Comparison of ENCODE assay signal across 8 cellular contexts in the genomic region with DNA sequence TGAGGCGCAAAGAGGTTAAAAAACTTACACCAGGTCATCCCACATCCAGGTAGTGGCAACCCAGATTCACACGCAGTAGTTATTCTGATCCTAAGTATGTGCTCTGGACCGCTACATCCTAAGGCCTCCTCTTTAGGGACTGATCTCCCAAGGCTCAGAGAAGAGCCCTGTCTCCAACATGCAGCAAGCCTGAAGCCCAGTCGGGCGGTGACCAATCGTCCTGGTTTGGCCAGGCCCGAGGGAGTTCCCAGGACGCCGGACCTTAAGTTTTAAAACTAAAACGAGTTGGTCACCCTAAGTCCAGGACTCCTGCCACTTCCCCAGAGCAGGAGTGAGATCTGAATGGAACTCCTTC. TPM values are rescaled to one million over a fixed set of nuclear protein-coding genes. Genes with fewer than 3 reads are reported as not detected.
A peak's percentile ranks its signal among the peaks of the same experiment; 100 is the strongest.
DNase-seq lines count a peak whose midpoint lies in the region; ATAC-seq and TF ChIP-seq lines count a peak whose summit lies in the region.

No MANE protein-coding gene starts in this region.

- H4K91ac ChIP-seq in IMR-90 (ENCODE audit: insufficient read depth, low read depth, low read length): peak overlapping the region; percentile 77

- ATAC-seq in CD4-positive, CD25-positive, alpha-beta regulatory T cell (ENCODE audit: low read depth in 2 of 2): no peak
- ATAC-seq in GM21367 (IDR thresholded peaks at IDR 0.05; ENCODE audit: unreplicated experiment) (peak; percentile 4), IMR-90 (ENCODE audit: low read depth) (peak; percentile 41)
- peak; percentile 1 to 7 for ATAC-seq in naive thymus-derived CD8-positive, alpha-beta T cell

- H3K4me3 ChIP-seq in CD4-positive, CD25-positive, alpha-beta regulatory T cell (ENCODE audit: low read depth, low read length): peak overlapping the region; percentile 91
- H3K4me3 ChIP-seq in IMR-90 (ENCODE audit: insufficient read depth, low read depth, low read length): peak overlapping the region; percentile 89
- peak overlapping the region; percentile 75 for H3K4me3 ChIP-seq in coronary artery

- CTCF ChIA-PET in IMR-90 (lab: Yijun Ruan, JAX): no interaction called here

- H2AK9ac ChIP-seq in IMR-90 (replicated peaks; ENCODE audit: low read depth, low read length, poor library complexity): peak overlapping the region; percentile 77

- peak overlapping the region; percentile 17 for H2BK5ac ChIP-seq in IMR-90 (ENCODE audit: low read depth, low read length, poor library complexity, severe bottlenecking)

- DNase-seq in CD4-positive, CD25-positive, alpha-beta regulatory T cell: no peak
- no peak for DNase-seq in IMR-90
- no peak for DNase-seq in coronary artery (ENCODE audit: low spot score)
- DNase-seq in naive thymus-derived CD8-positive, alpha-beta T cell: peak in 1 of 10 donors; percentile 6
- no peak for DNase-seq in ecto neural progenitor cell (ENCODE audit: low spot score)
- DNase-seq in NCI-H1105 (lab: John Stamatoyannopoulos, UW): no peak
- no peak for DNase-seq in DMS114 treated with DMSO at 0.1 percent for 48 hours (lab: John Stamatoyannopoulos, UW; ENCODE audit: unreplicated experiment)

- peak overlapping the region; percentile 93 for H3K4me2 ChIP-seq in IMR-90 (ENCODE audit: low read depth, low read length)

- H3K56ac ChIP-seq in IMR-90 (ENCODE audit: extremely low read depth, insufficient read depth, low read length): peak overlapping the region; percentile 38

- peak overlapping the region; percentile 43 for H3K14ac ChIP-seq in IMR-90 (replicated peaks; ENCODE audit: low read depth, low read length)

- peaks cover 15% of the 10 kb centered on the region; the same call in 1 of the 2 replicates for H4K20me1 ChIP-seq in IMR-90 (ENCODE audit: insufficient read depth, low read length)

- peak overlapping the region; percentile 55; the same call in 1 of the 2 replicates for H3K4ac ChIP-seq in IMR-90 (ENCODE audit: low read depth, low read length)

- intact Hi-C loops in IMR-90 (cut with micrococcal nuclease): no loop called here

- no peak overlapping the region; the same call in 1 of the 2 replicates for H4K5ac ChIP-seq in IMR-90 (ENCODE audit: low read depth, low read length)

- no peaks in the 10 kb centered on the region for H3K9me3 Mint-ChIP-seq in CD4-positive, CD25-positive, alpha-beta regulatory T cell
- no peaks in the 10 kb centered on the region for H3K9me3 Mint-ChIP-seq in naive thymus-derived CD8-positive, alpha-beta T cell

- in situ Hi-C loops in IMR-90 (cut with MboI; ENCODE audit: low sequenced_read_pairs): no loop called here

- 0% methylated on average over 2 of the region's 10 CpGs; no CpG with 5 or more reads in 1 of the 2 experiments for WGBS in IMR-90 (ENCODE audit: extremely low coverage in 2 of 2, insufficient read length in 1 of 2), 2 experiments

- peak overlapping the region; percentile 52 to 59; a peak in 3 of 4 replicates for H4K8ac ChIP-seq in IMR-90 (ENCODE audit: low read depth in 2 of 2, low read length in 2 of 2)

- no peaks in the 10 kb centered on the region for H3K27me3 Mint-ChIP-seq in CD4-positive, CD25-positive, alpha-beta regulatory T cell
- H3K27me3 Mint-ChIP-seq in naive thymus-derived CD8-positive, alpha-beta T cell: no peaks in the 10 kb centered on the region

- no peak for TF ChIP-seq POLR2A in IMR-90 (IDR thresholded peaks at IDR 0.05; ENCODE audit: low read depth, low read length)

- H3K4me1 Mint-ChIP-seq in CD4-positive, CD25-positive, alpha-beta regulatory T cell: peaks cover 24 to 75% (median 36%) of the 10 kb centered on the region in 4 donors
- H3K4me1 Mint-ChIP-seq in naive thymus-derived CD8-positive, alpha-beta T cell: peaks cover 29 to 73% (median 60%) of the 10 kb centered on the region in 4 donors

- POLR2A ChIA-PET in IMR-90 (lab: Charles Lee; ENCODE audit: unreplicated experiment): no interaction called here
- POLR2A ChIA-PET in naive thymus-derived CD8-positive, alpha-beta T cell (lab: Charles Lee): interaction anchor here (0.6 to 1.8 kb wide), 6 partner anchors 16 to 1932 kb away, joined by 3 to 11 read pairs (median 6); a partner anchor contains a TSS

- TF ChIP-seq RAD21 in IMR-90 (IDR thresholded peaks at IDR 0.05; ENCODE audit: low read length): no peak

- 0 out of 2 replicates have a peak overlapping the region, but pooled peaks have one; percentile 23 for H2AK5ac ChIP-seq in IMR-90 (ENCODE audit: low read depth, low read length)

- H2BK15ac ChIP-seq in IMR-90 (ENCODE audit: low read depth, low read length): no peak overlapping the region

- H3K27ac Mint-ChIP-seq in CD4-positive, CD25-positive, alpha-beta regulatory T cell: peak overlapping the region; percentile 66 to 96 (median 91)
- peak overlapping the region; percentile 80 to 97 (median 94) for H3K27ac Mint-ChIP-seq in naive thymus-derived CD8-positive, alpha-beta T cell

- peaks cover 17% of the 10 kb centered on the region; the same call in 1 of the 2 replicates for H3K9me1 ChIP-seq in IMR-90 (ENCODE audit: insufficient read depth, low read length)

- H2AFZ ChIP-seq in IMR-90 (replicated peaks; ENCODE audit: low read length, poor library complexity): peak overlapping the region; percentile 99

- H2BK120ac ChIP-seq in IMR-90 (ENCODE audit: low read depth, low read length): no peak overlapping the region

- no peaks in the 10 kb centered on the region for H3K9me3 ChIP-seq in CD4-positive, CD25-positive, alpha-beta regulatory T cell (ENCODE audit: control insufficient read depth in 2 of 2, low read length in 2 of 2)
- H3K9me3 ChIP-seq in IMR-90 (ENCODE audit: control insufficient read depth, insufficient read depth, low read length): no peaks in the 10 kb centered on the region

- no peaks in the 10 kb centered on the region for H3K27me3 ChIP-seq in CD4-positive, CD25-positive, alpha-beta regulatory T cell (ENCODE audit: control insufficient read depth, insufficient read depth, low read length)
- H3K27me3 ChIP-seq in IMR-90 (ENCODE audit: control insufficient read depth, insufficient read depth, low read length): no peaks in the 10 kb centered on the region

- peaks cover 27% of the 10 kb centered on the region for H3K4me1 ChIP-seq in CD4-positive, CD25-positive, alpha-beta regulatory T cell (ENCODE audit: control insufficient read depth, insufficient read depth, low read length, poor library complexity, severe bottlenecking)
- H3K4me1 ChIP-seq in IMR-90 (ENCODE audit: control insufficient read depth, insufficient read depth, low read length): peaks cover 6% of the 10 kb centered on the region

- H3K36me3 Mint-ChIP-seq in CD4-positive, CD25-positive, alpha-beta regulatory T cell: peaks cover 16% of the 10 kb centered on the region
- H3K36me3 Mint-ChIP-seq in naive thymus-derived CD8-positive, alpha-beta T cell: peaks cover 0 to 30% (median 7%) of the 10 kb centered on the region in 3 donors

- dilution Hi-C loops in IMR-90 (cut with HindIII; ENCODE audit: low sequenced_read_pairs, unreplicated experiment): no loop called here

- H3K27ac ChIP-seq in CD4-positive, CD25-positive, alpha-beta regulatory T cell (ENCODE audit: insufficient read depth, low read length, poor library complexity, severe bottlenecking): peak overlapping the region; percentile 73
- H3K27ac ChIP-seq in IMR-90 (ENCODE audit: insufficient read depth, low read length) (peak overlapping the region; percentile 54), coronary artery (peak overlapping the region; percentile 58 to 66)

- H3K36me3 ChIP-seq in CD4-positive, CD25-positive, alpha-beta regulatory T cell (ENCODE audit: control insufficient read depth, insufficient read depth, low read length): peaks cover 21% of the 10 kb centered on the region
- peaks cover 4% of the 10 kb centered on the region; the same call in 1 of the 2 replicates for H3K36me3 ChIP-seq in IMR-90 (ENCODE audit: control insufficient read depth, insufficient read depth, low read length)

- BruUV-seq in IMR-90 (replicated peaks; lab: Mats Ljungman, UMichigan): no TSS peak

- no peak overlapping the region for H3K18ac ChIP-seq in IMR-90 (ENCODE audit: low read depth, low read length)

- H3K9ac ChIP-seq in IMR-90 (ENCODE audit: low read depth, low read length): peak overlapping the region; percentile 80

- peaks cover 57 to 79% of the 10 kb centered on the region in 2 experiments for H3K79me1 ChIP-seq in IMR-90 (ENCODE audit: low read depth in 1 of 2, low read length in 2 of 2)

- peak overlapping the region; percentile 74 for H3K23ac ChIP-seq in IMR-90 (ENCODE audit: low read depth, low read length)

- H3K4me3 Mint-ChIP-seq in CD4-positive, CD25-positive, alpha-beta regulatory T cell: peak overlapping the region; percentile 95 to 98 (median 96)
- H3K4me3 Mint-ChIP-seq in naive thymus-derived CD8-positive, alpha-beta T cell: peak overlapping the region; percentile 94 to 99 (median 97)

- TF ChIP-seq CTCF in IMR-90 (conservative IDR thresholded peaks at IDR 0.05; ENCODE audit: low read depth, low read length) (no peak), coronary artery (IDR thresholded peaks at IDR 0.05) (no peak)

- H2BK20ac ChIP-seq in IMR-90 (ENCODE audit: low read depth, low read length): no peak overlapping the region

RNA-seq across cellular contexts. Expression of a gene that starts 0.4 kb away (rescaled TPM):
- total RNA-seq in CD4-positive, CD25-positive, alpha-beta regulatory T cell: 14.3 TPM
- polyA plus RNA-seq in CD4-positive, CD25-positive, alpha-beta regulatory T cell: 10 to 100 TPM; 22.0 to 25.8 (median 23.1) TPM
- total RNA-seq in IMR-90 (2012; rRNA removed): 5.4 and 13.9 TPM in 2 replicates
- polyA plus RNA-seq in IMR-90 (2012; rRNA removed): 7.2 and 8.2 TPM in 2 replicates
- 1.4 and 3.6 TPM in 2 replicates for polyA plus RNA-seq in IMR-90 (2012; cell fraction: cytosol; rRNA removed)
- 0.60 and 3.7 TPM in 2 replicates for polyA plus RNA-seq in IMR-90 (2012; cell fraction: nucleus; rRNA removed; ENCODE audit: low replicate concordance)
- 10 to 100 TPM; 35.7 to 36.6 TPM for total RNA-seq in naive thymus-derived CD8-positive, alpha-beta T cell
- 10 to 100 TPM; 32.2 to 65.8 (median 35.6) TPM for polyA plus RNA-seq in naive thymus-derived CD8-positive, alpha-beta T cell

RNA-seq across cellular contexts. Expression of a gene that starts 0.5 kb away (rescaled TPM):
- 14.7 TPM for total RNA-seq in CD4-positive, CD25-positive, alpha-beta regulatory T cell
- 1 to 10 TPM; 3.8 to 4.7 (median 4.0) TPM for polyA plus RNA-seq in CD4-positive, CD25-positive, alpha-beta regulatory T cell
- total RNA-seq in IMR-90 (2012; rRNA removed): 4.2 and 4.8 TPM in 2 replicates
- 3.2 TPM in 2 replicates for polyA plus RNA-seq in IMR-90 (2012; rRNA removed)
- polyA plus RNA-seq in IMR-90 (2012; cell fraction: cytosol; rRNA removed): 0.92 and 1.1 TPM in 2 replicates
- polyA plus RNA-seq in IMR-90 (2012; cell fraction: nucleus; rRNA removed; ENCODE audit: low replicate concordance): 4.7 and 6.9 TPM in 2 replicates
- 10 to 100 TPM; 12.0 to 13.1 TPM for total RNA-seq in naive thymus-derived CD8-positive, alpha-beta T cell
- 1 to 10 TPM; 3.2 to 4.5 (median 3.9) TPM for polyA plus RNA-seq in naive thymus-derived CD8-positive, alpha-beta T cell

RNA-seq across cellular contexts. Expression of a gene that starts 41.5 kb away (rescaled TPM):
- 7.4 TPM for total RNA-seq in CD4-positive, CD25-positive, alpha-beta regulatory T cell
- polyA plus RNA-seq in CD4-positive, CD25-positive, alpha-beta regulatory T cell: 10 to 100 TPM; 31.1 to 43.8 (median 34.5) TPM
- 21.9 and 27.2 TPM in 2 replicates for total RNA-seq in IMR-90 (2012; rRNA removed)
- 16.3 and 22.6 TPM in 2 replicates for polyA plus RNA-seq in IMR-90 (2012; rRNA removed)
- 8.9 and 12.6 TPM in 2 replicates for polyA plus RNA-seq in IMR-90 (2012; cell fraction: cytosol; rRNA removed)
- 3.7 and 11.2 TPM in 2 replicates for polyA plus RNA-seq in IMR-90 (2012; cell fraction: nucleus; rRNA removed; ENCODE audit: low replicate concordance)
- total RNA-seq in naive thymus-derived CD8-positive, alpha-beta T cell: 10 to 100 TPM; 20.9 to 26.1 TPM
- polyA plus RNA-seq in naive thymus-derived CD8-positive, alpha-beta T cell: 10 to 100 TPM; 35.2 to 43.0 (median 38.4) TPM

Comparison
In these comparisons a context has a peak if more than half of its experiments do, and no peak if none do; other contexts are left out.
1. ATAC-seq: peak in GM21367 (single experiment), IMR-90 (single experiment) and naive thymus-derived CD8-positive, alpha-beta T cell (2 of 2); none in CD4-positive, CD25-positive, alpha-beta regulatory T cell (0 of 2).
2. Peak in every context shown above with its lines, with median percentiles within 50 percentile points of each other: H3K27ac ChIP-seq and H3K4me3 ChIP-seq.